8 cellular contexts compared by ENCODE assay signal in the genomic region with DNA sequence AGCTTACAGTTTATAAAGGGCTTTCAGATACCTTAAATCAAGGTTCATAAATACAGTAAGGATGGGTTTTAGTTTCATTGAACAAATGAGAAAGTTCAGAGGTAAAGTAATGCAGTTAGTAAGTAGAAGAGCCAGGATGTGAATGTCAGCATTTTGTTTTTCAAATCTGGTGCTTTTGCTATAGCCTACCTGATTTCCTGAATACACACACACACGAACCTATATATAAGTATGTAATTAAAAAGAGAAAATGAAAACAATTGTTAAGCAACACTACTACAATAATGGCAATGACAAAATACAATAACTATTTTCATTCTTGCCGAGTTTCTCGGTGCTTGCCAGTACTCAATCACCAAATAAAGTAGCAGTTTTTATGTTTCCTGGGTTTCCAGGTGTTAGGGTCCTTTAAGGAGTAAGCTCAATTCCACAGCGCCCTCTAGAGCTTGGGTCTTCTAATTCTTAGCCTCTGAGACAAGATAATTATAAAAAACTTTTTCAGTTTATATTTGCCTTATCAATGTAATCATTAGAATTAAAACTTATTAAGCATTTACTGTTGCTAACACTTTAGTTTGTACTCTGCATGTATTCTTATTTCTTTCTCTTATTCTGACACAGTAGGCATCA.
DNase-seq lines count a peak whose midpoint lies in the region; ATAC-seq and TF ChIP-seq lines count a peak whose summit lies in the region.

No MANE protein-coding gene starts in this region.

- DNase-seq in CD4-positive, CD25-positive, alpha-beta regulatory T cell: peak; percentile 2 to 53 (median 47)
- DNase-seq in fibroblast of gingiva (ENCODE audit: low read depth) (peak; percentile 24), cortex of kidney (lab: John Stamatoyannopoulos, UW) (no peak), GF-D8 (lab: John Stamatoyannopoulos, UW) (no peak)
- peak; percentile 57 for DNase-seq in stimulated activated CD4-positive, alpha-beta T cell treated with anti-CD3 and anti-CD28 coated beads, Interleukin-15, amount 100 ng/mL, for 24 hours

- H3K4me2 ChIP-seq in SU-DHL-6 (ENCODE audit: low read depth, low read length, poor library complexity, severe bottlenecking): no peak overlapping the region

- H3K27me3 Mint-ChIP-seq in CD4-positive, CD25-positive, alpha-beta regulatory T cell: no peaks in the 10 kb centered on the region

- no peaks in the 10 kb centered on the region for H3K9me3 ChIP-seq in CD4-positive, CD25-positive, alpha-beta regulatory T cell (ENCODE audit: control insufficient read depth in 2 of 2, low read length in 2 of 2)
- H3K9me3 ChIP-seq in SU-DHL-6 (ENCODE audit: insufficient read depth, low read length): no peaks in the 10 kb centered on the region

- H3K4me1 ChIP-seq in CD4-positive, CD25-positive, alpha-beta regulatory T cell (ENCODE audit: control insufficient read depth, insufficient read depth, low read length, poor library complexity, severe bottlenecking): peaks cover 6% of the 10 kb centered on the region

- H3K4me1 Mint-ChIP-seq in CD4-positive, CD25-positive, alpha-beta regulatory T cell: peaks cover 0 to 9% (median 4%) of the 10 kb centered on the region in 4 donors

- H3K36me3 ChIP-seq in CD4-positive, CD25-positive, alpha-beta regulatory T cell (ENCODE audit: control insufficient read depth, insufficient read depth, low read length): no peaks in the 10 kb centered on the region
- H3K36me3 ChIP-seq in SU-DHL-6 (ENCODE audit: low read length): no peaks in the 10 kb centered on the region

- H4K20me1 ChIP-seq in SU-DHL-6 (ENCODE audit: low read depth, low read length): no peaks in the 10 kb centered on the region

- no peaks in the 10 kb centered on the region for H3K36me3 Mint-ChIP-seq in CD4-positive, CD25-positive, alpha-beta regulatory T cell

- no peaks in the 10 kb centered on the region for H3K27me3 ChIP-seq in CD4-positive, CD25-positive, alpha-beta regulatory T cell (ENCODE audit: control insufficient read depth, insufficient read depth, low read length)
- no peaks in the 10 kb centered on the region for H3K27me3 ChIP-seq in SU-DHL-6 (ENCODE audit: low read length)

- H3K27ac ChIP-seq in CD4-positive, CD25-positive, alpha-beta regulatory T cell (ENCODE audit: insufficient read depth, low read length, poor library complexity, severe bottlenecking): no peak overlapping the region
- H3K27ac ChIP-seq in SU-DHL-6 (ENCODE audit: low read depth, low read length): no peak overlapping the region

- H3F3A ChIP-seq in SU-DHL-6 (ENCODE audit: insufficient read depth): no peaks in the 10 kb centered on the region

- peak overlapping the region in 1 of 4 donors; percentile 10 for H3K4me3 Mint-ChIP-seq in CD4-positive, CD25-positive, alpha-beta regulatory T cell

- ATAC-seq in CD4-positive, CD25-positive, alpha-beta regulatory T cell (ENCODE audit: low read depth in 2 of 2): peak; percentile 50 to 66
- ATAC-seq in GM18868 (IDR thresholded peaks at IDR 0.05; ENCODE audit: unreplicated experiment): peak; percentile 72
- ATAC-seq in HG03521 (IDR thresholded peaks at IDR 0.05; ENCODE audit: unreplicated experiment): peak; percentile 43

- H3K9ac ChIP-seq in SU-DHL-6 (ENCODE audit: low read length): no peak overlapping the region

- H2AFZ ChIP-seq in SU-DHL-6 (ENCODE audit: low read depth, low read length, severe bottlenecking): no peak overlapping the region

- H3K9me3 Mint-ChIP-seq in CD4-positive, CD25-positive, alpha-beta regulatory T cell: peaks cover 0 to 7% (median 0%) of the 10 kb centered on the region in 7 donors

- peak overlapping the region in 1 of 3 donors; percentile 33 for H3K27ac Mint-ChIP-seq in CD4-positive, CD25-positive, alpha-beta regulatory T cell

- peak overlapping the region; percentile 79 for H3K4me3 ChIP-seq in CD4-positive, CD25-positive, alpha-beta regulatory T cell (ENCODE audit: low read depth, low read length)
- H3K4me3 ChIP-seq in SU-DHL-6 (ENCODE audit: insufficient read depth, low read length, poor library complexity, severe bottlenecking): no peak overlapping the region

- no peaks in the 10 kb centered on the region for H3K9me2 ChIP-seq in SU-DHL-6 (replicated peaks; ENCODE audit: insufficient read depth, low read length)

- no peaks in the 10 kb centered on the region for H3K79me2 ChIP-seq in SU-DHL-6 (ENCODE audit: insufficient read depth, low read length)

- TF ChIP-seq CTCF in SU-DHL-6 (IDR thresholded peaks at IDR 0.05; ENCODE audit: insufficient read depth, low read length, poor library complexity, severe bottlenecking): peak; percentile 10

Comparison
In these comparisons a context has a peak if more than half of its experiments do, and no peak if none do; other contexts are left out.
1. DNase-seq: peak in CD4-positive, CD25-positive, alpha-beta regulatory T cell (3 of 3), fibroblast of gingiva (single experiment) and stimulated activated CD4-positive, alpha-beta T cell treated with anti-CD3 and anti-CD28 coated beads, Interleukin-15, amount 100 ng/mL, for 24 hours (single experiment); none in cortex of kidney (single experiment) and GF-D8 (single experiment).
2. Peak in every context shown above with its lines, with median percentiles within 50 percentile points of each other: ATAC-seq.